Comparison of ENCODE assay signal across 19 cellular contexts in genomic region chr9:109901191-109901590, GRCh38.
DNase-seq lines count a peak whose midpoint lies in the region; ATAC-seq, FAIRE-seq and TF ChIP-seq lines count a peak whose summit lies in the region.
"Had no signal": no experiment of that assay in that cellular context is flagged by ENCODE, and none has a peak within 500 bp of the region (broad histone marks: within the 10 kb centered on the region; RNA-seq: fewer than 3 reads in every experiment).

No MANE protein-coding gene starts in this region.

- TF ChIP-seq CTCF in choroid plexus epithelial cell (conservative IDR thresholded peaks at IDR 0.05; ENCODE audit: low read depth, low read length), result no peak

- FAIRE-seq in H54 (lab: Jason Lieb, UNC), result no peak

- TF ChIP-seq POLR2A in H54 (IDR thresholded peaks at IDR 0.05; ENCODE audit: low read depth, low read length), result no peak

- DNase-seq in T-helper 1 cell (no peak), choroid plexus epithelial cell (ENCODE audit: low read depth) (peak; percentile 30), islet precursor cell (peak; percentile 66), AML-193 (lab: John Stamatoyannopoulos, UW) (no peak), H54 (ENCODE audit: insufficient read length, low spot score) (no peak), SKM-1 (lab: John Stamatoyannopoulos, UW; ENCODE audit: unreplicated experiment) (no peak)
- DNase-seq: activated CD4-positive, alpha-beta T cell treated with anti-CD3 and anti-CD28 coated beads for 1 hour; activated naive CD8-positive, alpha-beta T cell treated with anti-CD3 and anti-CD28 coated beads, Interleukin-2, amount 50 U/mL, for 24 hours; effector memory CD8-positive, alpha-beta T cell; NCI-H1436; NCI-H774; PC-9; posterior cingulate gyrus; T1000; thyroid gland had no signal

- H3K4me1 Mint-ChIP-seq in T-helper 1 cell treated with Interleukin-12 subunit alpha and Interleukin-12 subunit beta and Interleukin-4 antibody, amounts not matched to agents 30 μg/mL and 1 μg/mL, for 36 hours (ENCODE audit: low read depth), result peaks cover 37% of the 10 kb centered on the region
- H3K4me1 Mint-ChIP-seq in stimulated activated memory B cell treated with anti-CD40 and anti-IgM and Interleukin-4, amounts not matched to agents 10 μg/mL and 1 μg/mL and 100 μg/mL, for 72 hours, result peaks cover 25% of the 10 kb centered on the region

- no peak overlapping the region for H3K4me3 Mint-ChIP-seq in T-helper 1 cell treated with Interleukin-12 subunit alpha and Interleukin-12 subunit beta and Interleukin-4 antibody, amounts not matched to agents 30 μg/mL and 1 μg/mL, for 36 hours
- H3K4me3 Mint-ChIP-seq in stimulated activated memory B cell treated with anti-CD40 and anti-IgM and Interleukin-4, amounts not matched to agents 10 μg/mL and 1 μg/mL and 100 μg/mL, for 72 hours, result no peak overlapping the region
- H3K4me3 Mint-ChIP-seq: activated naive CD8-positive, alpha-beta T cell treated with anti-CD3 and anti-CD28 coated beads, Interleukin-2, amount 50 U/mL, for 24 hours; activated T-helper 17 cell treated with anti-CD3 and anti-CD28 coated beads, Interleukin-2, amount 50 U/mL, for 72 hours; effector memory CD8-positive, alpha-beta T cell had no signal

- no peaks in the 10 kb centered on the region for H3K27me3 Mint-ChIP-seq in T-helper 1 cell treated with Interleukin-12 subunit alpha and Interleukin-12 subunit beta and Interleukin-4 antibody, amounts not matched to agents 30 μg/mL and 1 μg/mL, for 36 hours (ENCODE audit: low read depth)
- H3K27me3 Mint-ChIP-seq in stimulated activated memory B cell treated with anti-CD40 and anti-IgM and Interleukin-4, amounts not matched to agents 10 μg/mL and 1 μg/mL and 100 μg/mL, for 72 hours, result no peaks in the 10 kb centered on the region
- H3K27me3 Mint-ChIP-seq: activated naive CD8-positive, alpha-beta T cell treated with anti-CD3 and anti-CD28 coated beads, Interleukin-2, amount 50 U/mL, for 24 hours had no signal

- peaks cover 9% of the 10 kb centered on the region for H3K36me3 Mint-ChIP-seq in T-helper 1 cell treated with Interleukin-12 subunit alpha and Interleukin-12 subunit beta and Interleukin-4 antibody, amounts not matched to agents 30 μg/mL and 1 μg/mL, for 36 hours (ENCODE audit: low read depth)
- no peaks in the 10 kb centered on the region for H3K36me3 Mint-ChIP-seq in stimulated activated memory B cell treated with anti-CD40 and anti-IgM and Interleukin-4, amounts not matched to agents 10 μg/mL and 1 μg/mL and 100 μg/mL, for 72 hours

- H3K4me3 ChIP-seq in choroid plexus epithelial cell (ENCODE audit: low read depth, low read length), result no peak overlapping the region
- H3K4me3 ChIP-seq: BLaER1, PC-9, thyroid gland had no signal

- H3K27ac Mint-ChIP-seq in T-helper 1 cell treated with Interleukin-12 subunit alpha and Interleukin-12 subunit beta and Interleukin-4 antibody, amounts not matched to agents 30 μg/mL and 1 μg/mL, for 36 hours, result peak overlapping the region; percentile 10
- peak overlapping the region; percentile 21 for H3K27ac Mint-ChIP-seq in stimulated activated memory B cell treated with anti-CD40 and anti-IgM and Interleukin-4, amounts not matched to agents 10 μg/mL and 1 μg/mL and 100 μg/mL, for 72 hours
- H3K27ac Mint-ChIP-seq: activated naive CD8-positive, alpha-beta T cell treated with anti-CD3 and anti-CD28 coated beads, Interleukin-2, amount 50 U/mL, for 24 hours; activated T-helper 17 cell treated with anti-CD3 and anti-CD28 coated beads, Interleukin-2, amount 50 U/mL, for 72 hours; effector memory CD8-positive, alpha-beta T cell had no signal

- no peak for ATAC-seq in stimulated activated memory B cell treated with anti-CD40 and anti-IgM and Interleukin-4, amounts not matched to agents 10 μg/mL and 1 μg/mL and 100 μg/mL, for 72 hours
- ATAC-seq: activated naive CD8-positive, alpha-beta T cell treated with anti-CD3 and anti-CD28 coated beads, Interleukin-2, amount 50 U/mL, for 24 hours; activated T-helper 17 cell treated with anti-CD3 and anti-CD28 coated beads, Interleukin-2, amount 50 U/mL, for 72 hours; effector memory CD8-positive, alpha-beta T cell had no signal

- no peaks in the 10 kb centered on the region for H3K9me3 Mint-ChIP-seq in T-helper 1 cell treated with Interleukin-12 subunit alpha and Interleukin-12 subunit beta and Interleukin-4 antibody, amounts not matched to agents 30 μg/mL and 1 μg/mL, for 36 hours
- H3K9me3 Mint-ChIP-seq in stimulated activated memory B cell treated with anti-CD40 and anti-IgM and Interleukin-4, amounts not matched to agents 10 μg/mL and 1 μg/mL and 100 μg/mL, for 72 hours, result no peaks in the 10 kb centered on the region
- H3K9me3 Mint-ChIP-seq: activated naive CD8-positive, alpha-beta T cell treated with anti-CD3 and anti-CD28 coated beads, Interleukin-2, amount 50 U/mL, for 24 hours; activated T-helper 17 cell treated with anti-CD3 and anti-CD28 coated beads, Interleukin-2, amount 50 U/mL, for 72 hours; effector memory CD8-positive, alpha-beta T cell had no signal

Comparison
In these comparisons a context has a peak if more than half of its experiments do, and no peak if none do; other contexts are left out.
1. DNase-seq: peak in choroid plexus epithelial cell (single experiment) and islet precursor cell (single experiment); none in T-helper 1 cell (0 of 5), AML-193 (0 of 2), H54 (single experiment) and SKM-1 (single experiment).